ENCODE assay signal across 11 cellular contexts in the genomic region with DNA sequence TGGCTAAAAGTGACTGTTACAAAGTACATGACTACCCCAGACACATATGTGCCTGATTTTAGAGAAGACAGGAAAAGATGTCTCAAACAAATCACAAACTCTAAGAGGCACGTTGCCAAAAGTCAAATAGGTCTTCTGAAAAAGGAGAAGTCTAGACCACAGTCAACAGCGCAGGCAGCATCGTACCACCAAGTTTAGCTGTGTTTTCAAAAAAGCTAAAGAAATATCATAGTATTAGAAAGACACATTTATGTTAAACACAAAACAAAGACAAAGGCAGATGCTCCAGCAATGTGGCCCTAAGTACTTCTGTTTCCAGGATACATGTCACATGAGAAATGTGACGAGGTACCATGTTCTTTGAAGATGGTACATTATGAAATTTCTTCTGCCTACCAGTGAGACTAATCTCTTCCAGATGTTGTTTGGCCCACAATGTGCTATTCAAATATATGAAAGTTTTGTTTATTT. TPM values are rescaled to one million over a fixed set of nuclear protein-coding genes. Genes with fewer than 3 reads are reported as not detected.
DNase-seq lines count a peak whose midpoint lies in the region; ATAC-seq and TF ChIP-seq lines count a peak whose summit lies in the region.
"Had no signal": no experiment of that assay in that cellular context is flagged by ENCODE, and none has a peak within 500 bp of the region (broad histone marks: within the 10 kb centered on the region; RNA-seq: fewer than 3 reads in every experiment).

No MANE protein-coding gene starts in this region.

- TF ChIP-seq CTCF in suprapubic skin (IDR thresholded peaks at IDR 0.05) (no peak), lower leg skin (IDR thresholded peaks at IDR 0.05) (no peak), PC-9 (conservative IDR thresholded peaks at IDR 0.05) (no peak)

- H3K36me3 ChIP-seq in suprapubic skin (no peaks in the 10 kb centered on the region), PC-9 (ENCODE audit: low read depth) (0 out of 2 replicates have a peak, but pooled peaks cover 2% of the 10 kb centered on the region)

- peak; percentile 55 for DNase-seq in OCI-M1 (lab: John Stamatoyannopoulos, UW)
- DNase-seq in fibroblast of the conjunctiva (ENCODE audit: low read depth), result peak; percentile 71
- DNase-seq in suprapubic skin (ENCODE audit: low spot score in 2 of 2), result no peak
- DNase-seq in lower leg skin (ENCODE audit: low spot score in 2 of 2), result no peak
- no peak for DNase-seq in PC-9
- no peak for DNase-seq in COLO668 (lab: John Stamatoyannopoulos, UW; ENCODE audit: unreplicated experiment)
- DNase-seq: cortex of kidney; NCI-H1105 treated with DMSO at 0.1 percent for 48 hours; stimulated activated CD4-positive, alpha-beta T cell treated with anti-CD3 and anti-CD28 coated beads, Interleukin-4, amount 100 ng/mL, for 4 hours had no signal

- 58% methylated on average over 4 of the region's 4 CpGs for WGBS in suprapubic skin
- WGBS in lower leg skin, 2 donors, result 47 to 55% methylated on average over 4 of the region's 4 CpGs

- CTCF ChIA-PET in PC-9 (lab: Charles Lee), result no interaction called here

- no peaks in the 10 kb centered on the region for H3K9me2 ChIP-seq in PC-9 (ENCODE audit: insufficient read depth)

- intact Hi-C loops in lower leg skin (cut with DNase I; ENCODE audit: low total_unique reads), result no loop called here
- intact Hi-C loops in PC-9 (cut with micrococcal nuclease; ENCODE audit: unreplicated experiment), result no loop called here

- no TSS peak for BruUV-seq in PC-9 (replicated peaks; lab: Mats Ljungman, UMichigan)

- H3K4me2 ChIP-seq in PC-9, result no peak overlapping the region
- H3K4me2 ChIP-seq: neural progenitor cell had no signal

- POLR2A ChIA-PET in PC-9 (lab: Charles Lee; ENCODE audit: unreplicated experiment), result no interaction called here

- no peaks in the 10 kb centered on the region for H3F3A ChIP-seq in PC-9 (ENCODE audit: insufficient read depth, low read depth)

- peaks cover 26% of the 10 kb centered on the region for H3K4me1 ChIP-seq in suprapubic skin
- H3K4me1 ChIP-seq in PC-9 (replicated peaks; ENCODE audit: insufficient read depth), result no peaks in the 10 kb centered on the region

- no peak overlapping the region for H2AFZ ChIP-seq in PC-9
- H2AFZ ChIP-seq: neural progenitor cell had no signal

- no peak for TF ChIP-seq EP300 in suprapubic skin (IDR thresholded peaks at IDR 0.05)

- H3K27me3 ChIP-seq in suprapubic skin (no peaks in the 10 kb centered on the region), PC-9 (ENCODE audit: insufficient read depth, low read depth) (no peaks in the 10 kb centered on the region)
- H3K27me3 ChIP-seq: neural progenitor cell had no signal

- H3K9me3 ChIP-seq in suprapubic skin, result no peaks in the 10 kb centered on the region
- H3K9me3 ChIP-seq in PC-9 (ENCODE audit: insufficient read depth, low read depth), result no peaks in the 10 kb centered on the region; the same call in 1 of the 2 replicates

- no peak for TF ChIP-seq POLR2A in suprapubic skin (IDR thresholded peaks at IDR 0.05)
- no peak for TF ChIP-seq POLR2A in lower leg skin (IDR thresholded peaks at IDR 0.05)

- no peaks in the 10 kb centered on the region for H4K20me1 ChIP-seq in PC-9 (ENCODE audit: insufficient read depth)

- ATAC-seq in GM18868 (IDR thresholded peaks at IDR 0.05; ENCODE audit: unreplicated experiment), result peak; percentile 55

- H3K27ac ChIP-seq in suprapubic skin (peak overlapping the region; percentile 74), PC-9 (no peak overlapping the region)
- H3K27ac ChIP-seq: neural progenitor cell had no signal

- H3K4me3 ChIP-seq in suprapubic skin, result no peak overlapping the region
- no peak overlapping the region for H3K4me3 ChIP-seq in lower leg skin (ENCODE audit: low read depth, poor library complexity, severe bottlenecking)
- no peak overlapping the region for H3K4me3 ChIP-seq in PC-9
- H3K4me3 ChIP-seq: neural progenitor cell had no signal

- 0 out of 2 replicates have a peak, but pooled peaks cover 3% of the 10 kb centered on the region for H3K79me2 ChIP-seq in PC-9 (ENCODE audit: low read depth)

RNA-seq across cellular contexts. Expression of gene LPAR1, which starts 43.5 kb away (rescaled TPM):
- total RNA-seq in suprapubic skin (10 to 100 TPM; 16.2 to 65.8 (median 23.5) TPM), lower leg skin (10 to 100 TPM; 21.9 to 55.0 (median 25.9) TPM), PC-9 (2021) (8.9 and 11.8 TPM in 2 replicates)

Comparison
In these comparisons a context has a peak if more than half of its experiments do, and no peak if none do; other contexts are left out.
1. DNase-seq: peak in OCI-M1 (single experiment) and fibroblast of the conjunctiva (single experiment); none in suprapubic skin (0 of 2), lower leg skin (0 of 2), PC-9 (0 of 2) and COLO668 (single experiment).